ENCODE assay signal across 4 cellular contexts in the genomic region with DNA sequence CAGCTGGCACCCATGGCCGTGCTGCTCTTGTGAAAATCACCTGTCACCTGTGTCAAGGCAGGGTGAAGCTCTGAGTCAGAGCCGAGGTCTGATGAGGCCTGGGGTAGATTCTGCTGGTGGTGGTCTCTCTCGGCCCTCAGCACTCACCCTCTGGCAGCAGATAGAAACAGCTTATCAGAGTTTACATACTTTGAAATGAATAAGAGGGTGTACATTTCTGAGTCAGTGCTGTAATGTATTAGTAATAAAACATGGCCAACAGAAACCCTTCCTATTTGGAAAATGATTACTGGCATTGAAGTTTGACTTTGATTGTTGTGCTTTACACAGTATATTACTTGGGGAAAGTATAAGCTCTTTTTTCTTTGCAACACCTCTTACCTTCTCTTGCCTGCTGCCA.
"Had no signal": no experiment of that assay in that cellular context is flagged by ENCODE, and none has a peak within 500 bp of the region (broad histone marks: within the 10 kb centered on the region; RNA-seq: fewer than 3 reads in every experiment).

No MANE protein-coding gene starts in this region.

- H3K4me2 ChIP-seq: GM23338 had no signal

- DNase-seq: H9, HCEC 1CT had no signal

- H3K27ac ChIP-seq: HL-60 had no signal

- H3K4me3 ChIP-seq: GM23338 had no signal

- H2AFZ ChIP-seq: GM23338 had no signal
